ENCODE assay signal across 12 cellular contexts in genomic region chr7:45007571-45008328, GRCh38. TPM values are rescaled to one million over a fixed set of nuclear protein-coding genes. Genes with fewer than 3 reads are reported as not detected.
DNase-seq lines count a peak whose midpoint lies in the region; ATAC-seq and TF ChIP-seq lines count a peak whose summit lies in the region.
"Had no signal": no experiment of that assay in that cellular context is flagged by ENCODE, and none has a peak within 500 bp of the region (broad histone marks: within the 10 kb centered on the region; RNA-seq: fewer than 3 reads in every experiment).

No MANE protein-coding gene starts in this region.

- H3K9me2 ChIP-seq in OCI-LY1 (ENCODE audit: low read depth, low read length), result no peaks in the 10 kb centered on the region

- H3K36me3 ChIP-seq in OCI-LY1 (ENCODE audit: insufficient read depth, low read length) (peaks cover 46% of the 10 kb centered on the region), sigmoid colon (no peaks in the 10 kb centered on the region)
- peaks cover 5% of the 10 kb centered on the region for H3K36me3 ChIP-seq in effector memory CD4-positive, alpha-beta T cell (ENCODE audit: control insufficient read depth, insufficient read depth, low read length)

- intact Hi-C loops in sigmoid colon (cut with DNase I) (no loop called here), head of caudate nucleus (cut with DNase I) (no loop called here), lower leg skin (cut with DNase I; ENCODE audit: low total_unique reads) (no loop called here)

- ATAC-seq in GM19043 (IDR thresholded peaks at IDR 0.05; ENCODE audit: low read depth, unreplicated experiment), result peak; percentile 50
- peak; percentile 75 for ATAC-seq in HG02642 (IDR thresholded peaks at IDR 0.05; ENCODE audit: poor library complexity, unreplicated experiment)

- H3K4me3 ChIP-seq in OCI-LY1 (ENCODE audit: low read depth, low read length, poor library complexity, severe bottlenecking), result peak overlapping the region; percentile 4
- H3K4me3 ChIP-seq in sigmoid colon, result no peak overlapping the region
- H3K4me3 ChIP-seq in effector memory CD4-positive, alpha-beta T cell (ENCODE audit: insufficient read depth, low read depth, low read length, poor library complexity, severe bottlenecking), result no peak overlapping the region
- no peak overlapping the region for H3K4me3 ChIP-seq in lower leg skin (ENCODE audit: low read depth, poor library complexity, severe bottlenecking)

- peak overlapping the region; percentile 42 for H3K4me2 ChIP-seq in OCI-LY1 (ENCODE audit: low read length)

- H3K9me3 ChIP-seq in OCI-LY1 (ENCODE audit: low read length) (no peaks in the 10 kb centered on the region), sigmoid colon (no peaks in the 10 kb centered on the region)
- H3K9me3 ChIP-seq in effector memory CD4-positive, alpha-beta T cell (ENCODE audit: control insufficient read depth, low read length), result no peaks in the 10 kb centered on the region

- peak; percentile 25 for DNase-seq in sigmoid colon
- DNase-seq in head of caudate nucleus, result no peak
- DNase-seq in UCSD-AML1 (lab: John Stamatoyannopoulos, UW; ENCODE audit: unreplicated experiment), result no peak
- DNase-seq in effector memory CD4-positive, alpha-beta T cell, result no peak
- no peak for DNase-seq in lower leg skin (ENCODE audit: low spot score in 2 of 2)
- DNase-seq: activated T-cell treated with anti-CD3 and anti-CD28 coated beads for 4 hours, GDM1, NCI-H1417 treated with DMSO at 0.1 percent for 48 hours, occipital lobe had no signal

- peaks cover 83% of the 10 kb centered on the region for H3K79me2 ChIP-seq in OCI-LY1 (ENCODE audit: insufficient read depth, low read length)

- WGBS in sigmoid colon, 2 donors, result 78 to 94% methylated on average over 7 of the region's 7 CpGs
- 92 to 97% methylated on average over 7 of the region's 7 CpGs for WGBS in lower leg skin, 2 donors

- TF ChIP-seq EP300 in sigmoid colon (IDR thresholded peaks at IDR 0.05), result no peak

- peaks cover 4% of the 10 kb centered on the region; the same call in 1 of the 2 replicates for H3F3A ChIP-seq in OCI-LY1 (ENCODE audit: insufficient read depth, low read length)

- peak overlapping the region; percentile 22; the same call in 1 of the 2 replicates for H3K9ac ChIP-seq in OCI-LY1 (ENCODE audit: low read length)

- H3K4me1 ChIP-seq in OCI-LY1 (ENCODE audit: insufficient read depth, low read length, severe bottlenecking) (peaks cover 54% of the 10 kb centered on the region), sigmoid colon (peaks cover 0 to 4% (median 1%) of the 10 kb centered on the region in 4 donors)
- no peaks in the 10 kb centered on the region for H3K4me1 ChIP-seq in effector memory CD4-positive, alpha-beta T cell (ENCODE audit: control insufficient read depth, insufficient read depth, low read length, poor library complexity, severe bottlenecking)

- no peak for TF ChIP-seq CTCF in OCI-LY1 (IDR thresholded peaks at IDR 0.05; ENCODE audit: low read length)
- no peak for TF ChIP-seq CTCF in sigmoid colon (IDR thresholded peaks at IDR 0.05)
- TF ChIP-seq CTCF in lower leg skin (IDR thresholded peaks at IDR 0.05), result no peak

- H2AFZ ChIP-seq in OCI-LY1 (ENCODE audit: low read length), result no peak overlapping the region

- H3K27ac ChIP-seq in OCI-LY1 (ENCODE audit: low read depth, low read length, poor library complexity, severe bottlenecking) (peak overlapping the region; percentile 69), sigmoid colon (no peak overlapping the region)
- no peak overlapping the region for H3K27ac ChIP-seq in effector memory CD4-positive, alpha-beta T cell (ENCODE audit: insufficient read depth, low read length, poor library complexity, severe bottlenecking)

- TF ChIP-seq POLR2A in sigmoid colon (IDR thresholded peaks at IDR 0.05), result no peak
- TF ChIP-seq POLR2A in lower leg skin (IDR thresholded peaks at IDR 0.05), result no peak

- H3K27me3 ChIP-seq in OCI-LY1 (ENCODE audit: insufficient read depth, low read length) (no peaks in the 10 kb centered on the region), sigmoid colon (no peaks in the 10 kb centered on the region)
- H3K27me3 ChIP-seq in effector memory CD4-positive, alpha-beta T cell (replicated peaks; ENCODE audit: control insufficient read depth, insufficient read depth, low read length, poor library complexity, severe bottlenecking), result no peaks in the 10 kb centered on the region

- H4K20me1 ChIP-seq in OCI-LY1 (ENCODE audit: insufficient read depth, low read length), result no peaks in the 10 kb centered on the region

RNA-seq across cellular contexts. Expression of gene CCM2, which starts 7.7 kb away (rescaled TPM):
- total RNA-seq in sigmoid colon (10 to 100 TPM; 28.1 to 40.7 (median 36.3) TPM), lower leg skin (10 to 100 TPM; 25.1 to 45.7 (median 32.6) TPM)
- 10 to 100 TPM; 29.1 to 54.2 (median 29.4) TPM for polyA plus RNA-seq in sigmoid colon

RNA-seq across cellular contexts. Expression of gene MYO1G, which starts 28.9 kb away (rescaled TPM):
- total RNA-seq in sigmoid colon, result 1 to 10 TPM; 1.1 to 3.4 (median 1.1) TPM
- 10 to 100 TPM in 1 of 3 donors, 1 to 10 TPM in 2; 2.4 to 19.5 (median 2.8) TPM for polyA plus RNA-seq in sigmoid colon
- total RNA-seq in lower leg skin, result 1 to 10 TPM; 1.1 to 3.0 (median 2.2) TPM
